In genomic region chr14:101411151-101411550, GRCh38 we compare ENCODE assay signal across 7 cellular contexts.
"Had no signal": no experiment of that assay in that cellular context is flagged by ENCODE, and none has a peak within 500 bp of the region (broad histone marks: within the 10 kb centered on the region; RNA-seq: fewer than 3 reads in every experiment).

No MANE protein-coding gene starts in this region.

- FAIRE-seq: K562 had no signal

- ATAC-seq: K562 had no signal

- H3K9ac ChIP-seq: GM23248 had no signal

- H3K36me3 ChIP-seq: HAP-1 had no signal

- H3K27ac ChIP-seq: GM23248 had no signal

- H3K4me3 ChIP-seq: GM23248, HAP-1, K562 had no signal

- H3K4me1 ChIP-seq: HAP-1 had no signal

- H3K9me3 ChIP-seq: HAP-1 had no signal

- DNase-seq: GM23248, GOT3, H7, IMR-90, KG1 had no signal

- H2AFZ ChIP-seq: GM23248 had no signal
